Comparison of ENCODE assay signal across 12 cellular contexts in genomic region chr1:112502827-112503226, GRCh38. TPM values are rescaled to one million over a fixed set of nuclear protein-coding genes. Genes with fewer than 3 reads are reported as not detected.
DNase-seq lines count a peak whose midpoint lies in the region; ATAC-seq and TF ChIP-seq lines count a peak whose summit lies in the region.
"Had no signal": no experiment of that assay in that cellular context is flagged by ENCODE, and none has a peak within 500 bp of the region (broad histone marks: within the 10 kb centered on the region; RNA-seq: fewer than 3 reads in every experiment).

No MANE protein-coding gene starts in this region.

- no peak overlapping the region for H3K4me2 ChIP-seq in mammary epithelial cell (ENCODE audit: insufficient read depth, low read depth, low read length)

- no peaks in the 10 kb centered on the region for H4K20me1 ChIP-seq in mammary epithelial cell (ENCODE audit: insufficient read depth, low read length)

- no peak overlapping the region for H2AFZ ChIP-seq in mammary epithelial cell (ENCODE audit: low read depth, low read length)

- dilution Hi-C loops in mammary epithelial cell (cut with HindIII; ENCODE audit: low sequenced_read_pairs), result no loop called here

- no peak overlapping the region for H3K4me3 ChIP-seq in mammary epithelial cell (replicated peaks in 1 of 3; ENCODE audit: insufficient read depth in 1 of 3, low read depth in 2 of 3, low read length in 3 of 3)
- peak overlapping the region; percentile 58 for H3K4me3 ChIP-seq in iPS-15b (ENCODE audit: low read depth, low read length)

- no peak for DNase-seq in MCF 10A (ENCODE audit: unreplicated experiment)
- no peak for DNase-seq in mammary epithelial cell
- DNase-seq in activated T-helper 1 cell treated with anti-CD3 and anti-CD28 coated beads, Interleukin-12 subunit alpha, Interleukin-12 subunit beta, Interleukin-2, Interleukin-4 antibody, amounts not matched to agents 30 ng/mL and 10 ng/mL and 1 ng/mL, durations not matched to agents 14 hours and 24 hours and 36 hours (ENCODE audit: low spot score), result no peak
- DNase-seq in type B pancreatic cell (ENCODE audit: extremely low spot score, unreplicated experiment), result no peak
- DNase-seq in NCI-H146 treated with DMSO at 0.1 percent for 48 hours (lab: John Stamatoyannopoulos, UW; ENCODE audit: unreplicated experiment), result no peak
- DNase-seq in Ammon's horn (ENCODE audit: low spot score), result no peak
- DNase-seq: activated naive CD4-positive, alpha-beta T cell; NCI-H1417; pancreas had no signal

- H3K9me3 ChIP-seq in mammary epithelial cell (replicated peaks; ENCODE audit: insufficient read depth, low read length) (no peaks in the 10 kb centered on the region), iPS-15b (ENCODE audit: control insufficient read depth, insufficient read depth, low read length) (no peaks in the 10 kb centered on the region)
- H3K9me3 ChIP-seq: pancreas, thoracic aorta had no signal

- no peaks in the 10 kb centered on the region for H3K9me3 Mint-ChIP-seq in MCF 10A (ENCODE audit: unreplicated experiment)
- no peaks in the 10 kb centered on the region for H3K9me3 Mint-ChIP-seq in activated T-helper 1 cell treated with anti-CD3 and anti-CD28 coated beads, Interleukin-12 subunit alpha, Interleukin-12 subunit beta, Interleukin-2, Interleukin-4 antibody, amounts not matched to agents 30 ng/mL and 10 ng/mL and 1 ng/mL, durations not matched to agents 14 hours and 24 hours and 36 hours
- no peaks in the 10 kb centered on the region for H3K9me3 Mint-ChIP-seq in type B pancreatic cell

- no peak for TF ChIP-seq CTCF in MCF 10A (IDR thresholded peaks at IDR 0.05; ENCODE audit: unreplicated experiment)
- no peak for TF ChIP-seq CTCF in mammary epithelial cell (conservative IDR thresholded peaks at IDR 0.05 in 1 of 2, IDR thresholded peaks at IDR 0.05 in 1 of 2; ENCODE audit: extremely low read depth in 1 of 2, insufficient read depth in 1 of 2, low read depth in 1 of 2, low read length in 2 of 2)
- no peak for TF ChIP-seq CTCF in type B pancreatic cell (conservative IDR thresholded peaks at IDR 0.05)

- WGBS in mammary epithelial cell (ENCODE audit: low coverage, missing lambda C conversion rate), result 100% methylated on average over 1 of the region's 2 CpGs

- H3K36me3 ChIP-seq in mammary epithelial cell (ENCODE audit: insufficient read depth, low read length), result no peaks in the 10 kb centered on the region
- no peaks in the 10 kb centered on the region for H3K36me3 ChIP-seq in iPS-15b (ENCODE audit: control insufficient read depth, insufficient read depth, low read length)
- H3K36me3 ChIP-seq: pancreas, thoracic aorta had no signal

- intact Hi-C loops in MCF 10A (cut with micrococcal nuclease) (loop anchor here (1.0 kb wide), 1 partner anchor 111 kb away; no protein-coding TSS in a partner anchor), mammary epithelial cell (cut with micrococcal nuclease) (loop anchor here (2.0 kb wide), 1 partner anchor 112 kb away; no protein-coding TSS in a partner anchor)
- intact Hi-C loops in activated T-helper 1 cell treated with anti-CD3 and anti-CD28 coated beads, Interleukin-12 subunit alpha, Interleukin-12 subunit beta, Interleukin-2, Interleukin-4 antibody, amounts not matched to agents 30 ng/mL and 10 ng/mL and 1 ng/mL, durations not matched to agents 14 hours and 24 hours and 36 hours (cut with micrococcal nuclease), result loop anchor here (1.0 to 10.0 kb wide), 3 partner anchors 36 to 172 kb away; partner anchors contain the start of gene MOV10

- peaks cover 23% of the 10 kb centered on the region for H3K27me3 Mint-ChIP-seq in MCF 10A (ENCODE audit: insufficient read depth, unreplicated experiment)
- peaks cover 62% of the 10 kb centered on the region for H3K27me3 Mint-ChIP-seq in activated T-helper 1 cell treated with anti-CD3 and anti-CD28 coated beads, Interleukin-12 subunit alpha, Interleukin-12 subunit beta, Interleukin-2, Interleukin-4 antibody, amounts not matched to agents 30 ng/mL and 10 ng/mL and 1 ng/mL, durations not matched to agents 14 hours and 24 hours and 36 hours (ENCODE audit: insufficient read depth)
- peaks cover 84% of the 10 kb centered on the region for H3K27me3 Mint-ChIP-seq in type B pancreatic cell

- no peak overlapping the region for H3K9ac ChIP-seq in mammary epithelial cell (ENCODE audit: insufficient read depth, low read length)
- H3K9ac ChIP-seq in iPS-15b (ENCODE audit: low read depth, low read length), result no peak overlapping the region

- H3K27me3 ChIP-seq in mammary epithelial cell (ENCODE audit: insufficient read depth, low read length) (no peaks in the 10 kb centered on the region), iPS-15b (ENCODE audit: control insufficient read depth, insufficient read depth, low read length) (peaks cover 88% of the 10 kb centered on the region)
- H3K27me3 ChIP-seq: pancreas had no signal

- H3K4me3 Mint-ChIP-seq in MCF 10A (ENCODE audit: unreplicated experiment) (peak overlapping the region; percentile 65), type B pancreatic cell (peak overlapping the region; percentile 86)
- peak overlapping the region; percentile 34 for H3K4me3 Mint-ChIP-seq in activated T-helper 1 cell treated with anti-CD3 and anti-CD28 coated beads, Interleukin-12 subunit alpha, Interleukin-12 subunit beta, Interleukin-2, Interleukin-4 antibody, amounts not matched to agents 30 ng/mL and 10 ng/mL and 1 ng/mL, durations not matched to agents 14 hours and 24 hours and 36 hours

- POLR2A ChIA-PET in MCF 10A (lab: Yijun Ruan, JAX), result interaction anchor here (1.5 kb wide), 1 partner anchor 205 kb away, joined by 4 read pairs; no protein-coding TSS in a partner anchor

- no peak overlapping the region for H3K27ac ChIP-seq in mammary epithelial cell (ENCODE audit: insufficient read depth, low read depth, low read length)
- H3K27ac ChIP-seq: pancreas, thoracic aorta had no signal

- H3K36me3 Mint-ChIP-seq in MCF 10A (ENCODE audit: insufficient read depth, unreplicated experiment), result no peaks in the 10 kb centered on the region
- no peaks in the 10 kb centered on the region for H3K36me3 Mint-ChIP-seq in activated T-helper 1 cell treated with anti-CD3 and anti-CD28 coated beads, Interleukin-12 subunit alpha, Interleukin-12 subunit beta, Interleukin-2, Interleukin-4 antibody, amounts not matched to agents 30 ng/mL and 10 ng/mL and 1 ng/mL, durations not matched to agents 14 hours and 24 hours and 36 hours (ENCODE audit: low read depth)
- peaks cover 4% of the 10 kb centered on the region for H3K36me3 Mint-ChIP-seq in type B pancreatic cell

- in situ Hi-C loops in mammary epithelial cell (cut with MboI; ENCODE audit: low sequenced_read_pairs in 2 of 2), result loop anchor here in 1 of 2 donors (10.0 kb wide), 1 partner anchor 202 kb away; the partner anchor contains the start of gene RHOC

- H3K27ac Mint-ChIP-seq in MCF 10A (ENCODE audit: low read depth, unreplicated experiment) (no peak overlapping the region), type B pancreatic cell (no peak overlapping the region)
- H3K27ac Mint-ChIP-seq in activated T-helper 1 cell treated with anti-CD3 and anti-CD28 coated beads, Interleukin-12 subunit alpha, Interleukin-12 subunit beta, Interleukin-2, Interleukin-4 antibody, amounts not matched to agents 30 ng/mL and 10 ng/mL and 1 ng/mL, durations not matched to agents 14 hours and 24 hours and 36 hours, result no peak overlapping the region

- H3K4me1 Mint-ChIP-seq in MCF 10A (ENCODE audit: insufficient read depth, unreplicated experiment) (no peaks in the 10 kb centered on the region), type B pancreatic cell (ENCODE audit: unreplicated experiment) (peaks cover 24% of the 10 kb centered on the region)
- peaks cover 5% of the 10 kb centered on the region for H3K4me1 Mint-ChIP-seq in activated T-helper 1 cell treated with anti-CD3 and anti-CD28 coated beads, Interleukin-12 subunit alpha, Interleukin-12 subunit beta, Interleukin-2, Interleukin-4 antibody, amounts not matched to agents 30 ng/mL and 10 ng/mL and 1 ng/mL, durations not matched to agents 14 hours and 24 hours and 36 hours (ENCODE audit: low read depth)

- H3K79me2 ChIP-seq in mammary epithelial cell (ENCODE audit: insufficient read depth, low read length), result no peaks in the 10 kb centered on the region

- CTCF ChIA-PET in MCF 10A (lab: Yijun Ruan, JAX) (interaction anchor here (1.5 to 1.8 kb wide), 3 partner anchors 10 to 111 kb away, joined by 6 to 10 read pairs (median 7); no protein-coding TSS in a partner anchor), mammary epithelial cell (lab: Charles Lee; ENCODE audit: low non-redundant PET) (no interaction called here)

- BruUV-seq in MCF 10A (replicated peaks; lab: Mats Ljungman, UMichigan), result no TSS peak
- no TSS peak for BruUV-seq in mammary epithelial cell (replicated peaks; lab: Mats Ljungman, UMichigan)

- no peak for ATAC-seq in GM21381 (IDR thresholded peaks at IDR 0.05; ENCODE audit: unreplicated experiment)

- H3K4me1 ChIP-seq in mammary epithelial cell (ENCODE audit: insufficient read depth, low read length) (peaks cover 6% of the 10 kb centered on the region), iPS-15b (ENCODE audit: control insufficient read depth, insufficient read depth, low read length) (peaks cover 7% of the 10 kb centered on the region)

RNA-seq across cellular contexts. Expression of gene WNT2B, which starts 5.9 kb away (rescaled TPM):
- total RNA-seq in MCF 10A (2022) (0.75 and 1.7 TPM in 2 replicates), mammary epithelial cell (1 to 10 TPM in 1 of 2 donors, under 1 TPM in 1; 0.67 to 1.4 TPM), type B pancreatic cell (ENCODE audit: low replicate concordance) (2.7 and 41.0 TPM in 2 replicates)
- 0.29 TPM for polyA plus RNA-seq in mammary epithelial cell
- not detected for polyA minus RNA-seq in mammary epithelial cell
- total RNA-seq in activated T-helper 1 cell treated with anti-CD3 and anti-CD28 coated beads, Interleukin-12 subunit alpha, Interleukin-12 subunit beta, Interleukin-2, Interleukin-4 antibody, amounts not matched to agents 30 ng/mL and 10 ng/mL and 1 ng/mL, durations not matched to agents 14 hours and 24 hours and 36 hours, result 0.05 and 0.10 TPM in 2 replicates

Comparison
In these comparisons a context has a peak if more than half of its experiments do, and no peak if none do; other contexts are left out.
1. H3K4me3 Mint-ChIP-seq: peak in every context shown above with its lines; median percentile 86 in type B pancreatic cell; 65 in MCF 10A; 34 in activated T-helper 1 cell treated with anti-CD3 and anti-CD28 coated beads, Interleukin-12 subunit alpha, Interleukin-12 subunit beta, Interleukin-2, Interleukin-4 antibody, amounts not matched to agents 30 ng/mL and 10 ng/mL and 1 ng/mL, durations not matched to agents 14 hours and 24 hours and 36 hours.